22 cellular contexts compared by ENCODE assay signal in genomic region chr18:62209046-62209445, GRCh38. TPM values are rescaled to one million over a fixed set of nuclear protein-coding genes. Genes with fewer than 3 reads are reported as not detected.
A peak's percentile ranks its signal among the peaks of the same experiment; 100 is the strongest.
DNase-seq lines count a peak whose midpoint lies in the region; FAIRE-seq and TF ChIP-seq lines count a peak whose summit lies in the region.
"Had no signal": no experiment of that assay in that cellular context is flagged by ENCODE, and none has a peak within 500 bp of the region (broad histone marks: within the 10 kb centered on the region; RNA-seq: fewer than 3 reads in every experiment).

No MANE protein-coding gene starts in this region.

- peak; percentile 26 for FAIRE-seq in astrocyte (lab: Jason Lieb, UNC)
- FAIRE-seq: A204.1, GM12892, K562 had no signal

- H3K4me2 ChIP-seq in astrocyte (ENCODE audit: low read length) = no peak overlapping the region
- H3K4me2 ChIP-seq: BLaER1, PC-9 had no signal

- peak overlapping the region; percentile 50 to 90 (median 76) for H3K27ac Mint-ChIP-seq in CD14-positive monocyte
- H3K27ac Mint-ChIP-seq in astrocyte (ENCODE audit: unreplicated experiment) = no peak overlapping the region

- H2AFZ ChIP-seq in astrocyte (ENCODE audit: low read depth, low read length) = no peak overlapping the region
- H2AFZ ChIP-seq: PC-9 had no signal

- peaks cover 14 to 23% of the 10 kb centered on the region in 2 donors for H3K36me3 Mint-ChIP-seq in CD14-positive monocyte
- H3K36me3 Mint-ChIP-seq in astrocyte (ENCODE audit: low read depth, unreplicated experiment) = peaks cover 2% of the 10 kb centered on the region

- TF ChIP-seq POLR2A in uterus (IDR thresholded peaks at IDR 0.05) (no peak), testis (IDR thresholded peaks at IDR 0.05) (no peak)

- H3K27ac ChIP-seq in astrocyte (ENCODE audit: low read depth, low read length) (no peak overlapping the region), uterus (no peak overlapping the region), testis (no peak overlapping the region)
- H3K27ac ChIP-seq: BLaER1, PC-9, RWPE1 had no signal

- no peak overlapping the region for H3K4me3 Mint-ChIP-seq in CD14-positive monocyte
- no peak overlapping the region for H3K4me3 Mint-ChIP-seq in astrocyte (ENCODE audit: unreplicated experiment)
- H3K4me3 Mint-ChIP-seq: CD8-positive, alpha-beta memory T cell had no signal

- H3K9ac ChIP-seq in astrocyte (ENCODE audit: low read length) = no peak overlapping the region
- H3K9ac ChIP-seq: BLaER1 had no signal

- H3K36me3 ChIP-seq in astrocyte (ENCODE audit: insufficient read depth, low read length) = peaks cover 9% of the 10 kb centered on the region
- H3K36me3 ChIP-seq in uterus = no peaks in the 10 kb centered on the region
- H3K36me3 ChIP-seq in testis (ENCODE audit: low read depth, missing control alignments) = no peaks in the 10 kb centered on the region

- peaks cover 75% of the 10 kb centered on the region for H3K79me2 ChIP-seq in astrocyte (ENCODE audit: insufficient read depth, low read length)

- H4K20me1 ChIP-seq in astrocyte (ENCODE audit: insufficient read depth, low read length) = peaks cover 23% of the 10 kb centered on the region

- no peaks in the 10 kb centered on the region for H3K9me3 ChIP-seq in astrocyte (ENCODE audit: insufficient read depth, low read depth, low read length)
- no peaks in the 10 kb centered on the region for H3K9me3 ChIP-seq in uterus
- H3K9me3 ChIP-seq in testis = no peaks in the 10 kb centered on the region

- TF ChIP-seq CTCF in CD14-positive monocyte (IDR thresholded peaks at IDR 0.05) (no peak), astrocyte (IDR thresholded peaks at IDR 0.05; ENCODE audit: insufficient read depth, low read depth, low read length) (no peak), fibroblast of pulmonary artery (IDR thresholded peaks at IDR 0.05; ENCODE audit: low read length, missing control alignments) (no peak), uterus (IDR thresholded peaks at IDR 0.05) (no peak), testis (IDR thresholded peaks at IDR 0.05) (no peak)

- DNase-seq in CD14-positive monocyte (ENCODE audit: low spot score) (no peak), NOMO-1 (lab: John Stamatoyannopoulos, UW; ENCODE audit: unreplicated experiment in 2 of 2) (peak; percentile 22 to 55), astrocyte (ENCODE audit: low read depth) (no peak), fibroblast of pulmonary artery (ENCODE audit: low read depth) (peak; percentile 61), uterus (no peak), DMS 273 treated with DMSO at 0.1 percent for 48 hours (lab: John Stamatoyannopoulos, UW) (no peak), testis (no peak)
- no peak for DNase-seq in activated CD4-positive, alpha-beta T cell treated with anti-CD3 and anti-CD28 coated beads for 1 hour
- DNase-seq: CD8-positive, alpha-beta memory T cell; DMS79; GOT3; NCI-H1048; NCI-H1436; NCI-H2029; NCI-H2171; NCI-H446 treated with DMSO at 0.1 percent for 48 hours; PC-9 had no signal

- H3K9me3 Mint-ChIP-seq in CD14-positive monocyte (peaks cover 0 to 4% (median 0%) of the 10 kb centered on the region in 7 donors), astrocyte (ENCODE audit: unreplicated experiment) (no peaks in the 10 kb centered on the region)
- H3K9me3 Mint-ChIP-seq: CD8-positive, alpha-beta memory T cell had no signal

- no peaks in the 10 kb centered on the region for H3K27me3 ChIP-seq in astrocyte (ENCODE audit: insufficient read depth, low read length)
- H3K27me3 ChIP-seq in uterus = no peaks in the 10 kb centered on the region
- no peaks in the 10 kb centered on the region for H3K27me3 ChIP-seq in testis
- H3K27me3 ChIP-seq: BLaER1 had no signal

- H3K4me1 Mint-ChIP-seq in CD14-positive monocyte = peaks cover 32% of the 10 kb centered on the region
- H3K4me1 Mint-ChIP-seq in astrocyte (ENCODE audit: low read depth, unreplicated experiment) = no peaks in the 10 kb centered on the region

- no peaks in the 10 kb centered on the region for H3K4me1 ChIP-seq in astrocyte (ENCODE audit: insufficient read depth, low read length)
- no peaks in the 10 kb centered on the region for H3K4me1 ChIP-seq in uterus
- no peaks in the 10 kb centered on the region for H3K4me1 ChIP-seq in testis
- H3K4me1 ChIP-seq: BLaER1 had no signal

- no peak overlapping the region for H3K4me3 ChIP-seq in astrocyte (ENCODE audit: insufficient read depth, low read depth, low read length)
- no peak overlapping the region for H3K4me3 ChIP-seq in fibroblast of pulmonary artery (replicated peaks; ENCODE audit: low read depth, low read length)
- H3K4me3 ChIP-seq in uterus = no peak overlapping the region
- H3K4me3 ChIP-seq in testis = no peak overlapping the region
- H3K4me3 ChIP-seq: BLaER1, K562, PC-9 had no signal

- H3K27me3 Mint-ChIP-seq in CD14-positive monocyte (ENCODE audit: low read depth in 3 of 3) (no peaks in the 10 kb centered on the region), astrocyte (ENCODE audit: low read depth, unreplicated experiment) (no peaks in the 10 kb centered on the region)

- intact Hi-C loops in CD14-positive monocyte (cut with micrococcal nuclease) = no loop called here
- intact Hi-C loops in uterus (cut with DNase I; ENCODE audit: low total_unique reads) = no loop called here
- intact Hi-C loops in testis (cut with DNase I; ENCODE audit: low total_unique reads) = no loop called here

RNA-seq across cellular contexts. Expression of gene RELCH, which starts 22.0 kb away (rescaled TPM):
- 1 to 10 TPM; 3.8 to 4.9 TPM for polyA plus RNA-seq in CD14-positive monocyte
- 23.2 and 26.6 TPM in 2 replicates for total RNA-seq in astrocyte
- total RNA-seq in uterus = 10 to 100 TPM; 11.2 to 71.3 (median 26.5) TPM
- total RNA-seq in testis = 10 to 100 TPM; 27.2 to 41.6 TPM
- polyA plus RNA-seq in testis (ENCODE audit: insufficient read depth, low read depth, low replicate concordance) = 15.7 TPM

RNA-seq across cellular contexts. Expression of gene PIGN, which starts 22.2 kb away (rescaled TPM):
- 10 to 100 TPM; 14.6 to 14.7 TPM for polyA plus RNA-seq in CD14-positive monocyte
- total RNA-seq in astrocyte = 17.1 and 20.0 TPM in 2 replicates
- total RNA-seq in uterus = 10 to 100 TPM; 11.5 to 86.7 (median 30.2) TPM
- 10 to 100 TPM; 30.6 TPM for total RNA-seq in testis
- 28.2 TPM for polyA plus RNA-seq in testis (ENCODE audit: insufficient read depth, low read depth, low replicate concordance)

Comparison
In these comparisons a context has a peak if more than half of its experiments do, and no peak if none do; other contexts are left out.
1. DNase-seq: peak in NOMO-1 (2 of 2) and fibroblast of pulmonary artery (single experiment); none in CD14-positive monocyte (single experiment), astrocyte (single experiment), uterus (0 of 2), activated CD4-positive, alpha-beta T cell treated with anti-CD3 and anti-CD28 coated beads for 1 hour (single experiment), DMS 273 treated with DMSO at 0.1 percent for 48 hours (single experiment) and testis (single experiment).